In genomic region chr13:43360196-43360595, GRCh38 we compare ENCODE assay signal across 23 cellular contexts.
DNase-seq lines count a peak whose midpoint lies in the region; ATAC-seq and TF ChIP-seq lines count a peak whose summit lies in the region.
"Had no signal": no experiment of that assay in that cellular context is flagged by ENCODE, and none has a peak within 500 bp of the region (broad histone marks: within the 10 kb centered on the region; RNA-seq: fewer than 3 reads in every experiment).

No MANE protein-coding gene starts in this region.

- WGBS in endodermal cell (ENCODE audit: insufficient coverage in 1 of 2, insufficient read length in 1 of 2), 2 experiments: 78% methylated on average over 6 of the region's 6 CpGs; no CpG with 5 or more reads in 1 of the 2 experiments

- H3K4me3 Mint-ChIP-seq in GM23338 (peak overlapping the region; percentile 30; the same call in 2 of the 3 replicates), endodermal cell (no peak overlapping the region), nephron (no peak overlapping the region)
- H3K4me3 Mint-ChIP-seq: CD8-positive, alpha-beta memory T cell had no signal

- H4K20me1 ChIP-seq in GM23338 (replicated peaks; ENCODE audit: insufficient read depth): no peaks in the 10 kb centered on the region

- ATAC-seq in GM23338: no peak
- ATAC-seq in GM19395 (IDR thresholded peaks at IDR 0.05; ENCODE audit: unreplicated experiment): no peak
- ATAC-seq in GM18868 (IDR thresholded peaks at IDR 0.05; ENCODE audit: unreplicated experiment): no peak

- peaks cover 10% of the 10 kb centered on the region for H3K27me3 Mint-ChIP-seq in GM23338 (ENCODE audit: insufficient read depth, low read depth, poor library complexity)
- H3K27me3 Mint-ChIP-seq in endodermal cell (ENCODE audit: insufficient read depth): peaks cover 14% of the 10 kb centered on the region
- peaks cover 3% of the 10 kb centered on the region for H3K27me3 Mint-ChIP-seq in nephron (ENCODE audit: low read depth)
- H3K27me3 Mint-ChIP-seq: CD8-positive, alpha-beta memory T cell had no signal

- no peak for DNase-seq in GM23338 (ENCODE audit: low spot score)
- DNase-seq in MV-4-11 (lab: John Stamatoyannopoulos, UW): peak; percentile 48
- DNase-seq in endodermal cell: no peak
- no peak for DNase-seq in SKM-1 (lab: John Stamatoyannopoulos, UW; ENCODE audit: unreplicated experiment)
- no peak for DNase-seq in Kasumi-1 (lab: John Stamatoyannopoulos, UW)
- DNase-seq: AML-193; C1 segment of cervical spinal cord; Calu3; CD8-positive, alpha-beta memory T cell; DMS153; H7; Karpas-422; NCI-H1417; NCI-H1694 treated with DMSO at 0.1 percent for 48 hours; NCI-H2107; NCI-H510A; NCI-H748 treated with DMSO at 0.1 percent for 48 hours; SHP77 treated with DMSO at 0.1 percent for 48 hours had no signal

- H3K9me3 Mint-ChIP-seq in GM23338: no peaks in the 10 kb centered on the region
- H3K9me3 Mint-ChIP-seq in endodermal cell: no peaks in the 10 kb centered on the region
- peaks cover 2% of the 10 kb centered on the region for H3K9me3 Mint-ChIP-seq in nephron
- H3K9me3 Mint-ChIP-seq: CD8-positive, alpha-beta memory T cell had no signal

- H3K9ac ChIP-seq in endodermal cell (ENCODE audit: extremely low read depth, low read length, poor library complexity, severe bottlenecking): no peak overlapping the region

- no peaks in the 10 kb centered on the region for H3K79me2 ChIP-seq in GM23338 (replicated peaks; ENCODE audit: insufficient read depth)

- TF ChIP-seq CTCF in GM23338 (conservative IDR thresholded peaks at IDR 0.05; ENCODE audit: low read depth in 2 of 2) (no peak), endodermal cell (conservative IDR thresholded peaks at IDR 0.05) (no peak), nephron (IDR thresholded peaks at IDR 0.05; ENCODE audit: unreplicated experiment in 3 of 3) (no peak)

- H3F3A ChIP-seq in GM23338 (replicated peaks; ENCODE audit: low read depth): no peaks in the 10 kb centered on the region

- H3K27me3 ChIP-seq in GM23338 (ENCODE audit: insufficient read depth) (no peaks in the 10 kb centered on the region), endodermal cell (ENCODE audit: control insufficient read depth, insufficient read depth, low read length, poor library complexity, severe bottlenecking) (peaks cover 17% of the 10 kb centered on the region)

- H3K4me3 ChIP-seq in GM23338: peak overlapping the region; percentile 4
- H3K4me3 ChIP-seq in endodermal cell (ENCODE audit: low read length): no peak overlapping the region
- H3K4me3 ChIP-seq: SK-N-MC had no signal

- H3K36me3 Mint-ChIP-seq in GM23338 (ENCODE audit: low read depth): no peaks in the 10 kb centered on the region
- H3K36me3 Mint-ChIP-seq in endodermal cell (ENCODE audit: low read depth): no peaks in the 10 kb centered on the region
- no peaks in the 10 kb centered on the region for H3K36me3 Mint-ChIP-seq in nephron (ENCODE audit: low read depth)
- H3K36me3 Mint-ChIP-seq: CD8-positive, alpha-beta memory T cell had no signal

- H3K27ac Mint-ChIP-seq in GM23338 (peak overlapping the region; percentile 81), endodermal cell (peak overlapping the region; percentile 50), nephron (peak overlapping the region in 2 of 3 experiments; percentile 50 to 62)

- no peaks in the 10 kb centered on the region for H3K9me3 ChIP-seq in endodermal cell (ENCODE audit: control insufficient read depth, low read length)

- H3K4me1 ChIP-seq in GM23338 (ENCODE audit: insufficient read depth): peaks cover 45% of the 10 kb centered on the region
- H3K4me1 ChIP-seq in endodermal cell (ENCODE audit: control insufficient read depth, insufficient read depth, low read length): peaks cover 3% of the 10 kb centered on the region

- peak overlapping the region; percentile 94 for H3K27ac ChIP-seq in GM23338 (ENCODE audit: low read depth)
- H3K27ac ChIP-seq in endodermal cell (ENCODE audit: low read depth, low read length): peak overlapping the region; percentile 61
- H3K27ac ChIP-seq: RWPE1, SK-N-MC had no signal

- H3K9me2 ChIP-seq in GM23338 (ENCODE audit: insufficient read depth): no peaks in the 10 kb centered on the region; the same call in 1 of the 2 replicates

- H3K36me3 ChIP-seq in GM23338 (ENCODE audit: insufficient read depth) (no peaks in the 10 kb centered on the region), endodermal cell (ENCODE audit: control insufficient read depth, insufficient read depth, low read length) (no peaks in the 10 kb centered on the region)

- H2AFZ ChIP-seq in GM23338: no peak overlapping the region

- H3K4me1 Mint-ChIP-seq in GM23338: peaks cover 53% of the 10 kb centered on the region
- peaks cover 25% of the 10 kb centered on the region for H3K4me1 Mint-ChIP-seq in endodermal cell
- H3K4me1 Mint-ChIP-seq in nephron: peaks cover 34% of the 10 kb centered on the region
- H3K4me1 Mint-ChIP-seq: CD8-positive, alpha-beta memory T cell had no signal

- H3K4me2 ChIP-seq in GM23338: peak overlapping the region; percentile 21

TF ChIP-seq in GM23338, 12 proteins besides CTCF, POLR2A, EP300 and RAD21 (continues in another document):
- TF ChIP-seq CREB1 (CRISPR knock-in tag; IDR thresholded peaks at IDR 0.05; ENCODE audit: low read depth) (no peak), REST (IDR thresholded peaks at IDR 0.05; ENCODE audit: unreplicated experiment) (no peak), NANOG (IDR thresholded peaks at IDR 0.05; ENCODE audit: borderline replicate concordance) (no peak), ZNF331 (CRISPR knock-in tag; IDR thresholded peaks at IDR 0.05; ENCODE audit: low read depth) (no peak), ZNF114 (CRISPR knock-in tag; IDR thresholded peaks at IDR 0.05) (no peak), STAT1 (IDR thresholded peaks at IDR 0.05; ENCODE audit: unreplicated experiment) (no peak), EZH2 (IDR thresholded peaks at IDR 0.05; ENCODE audit: low read depth, unreplicated experiment) (no peak), EZH2phosphoT487 (IDR thresholded peaks at IDR 0.05; ENCODE audit: unreplicated experiment) (no peak)
